Comparison of ENCODE assay signal across 4 cellular contexts in genomic region chr19:34388745-34389144, GRCh38.
TF ChIP-seq lines count a peak whose summit lies in the region.

No MANE protein-coding gene starts in this region.

TF ChIP-seq in HEK293, 187 proteins besides CTCF, POLR2A, EP300 and RAD21:
- TF ChIP-seq ZNF121 (tag by site-specific recombination; IDR thresholded peaks at IDR 0.05): peak; percentile 100

TF ChIP-seq in WTC11, 78 proteins besides CTCF, POLR2A, EP300 and RAD21:
- peak; percentile 64 for TF ChIP-seq ZNF121 (CRISPR knock-in tag; IDR thresholded peaks at IDR 0.05)
TF ChIP-seq in WTC11: peak in this region for 1; not testable (repeated sequence) for 77.

TF ChIP-seq in K562, 482 proteins besides CTCF, POLR2A, EP300 and RAD21:
- TF ChIP-seq ZNF121 (CRISPR knock-in tag; conservative IDR thresholded peaks at IDR 0.05): peak; percentile 93

TF ChIP-seq in HepG2, 621 proteins besides CTCF, POLR2A, EP300 and RAD21:
- TF ChIP-seq ZNF770 (CRISPR knock-in tag; IDR thresholded peaks at IDR 0.05): peak; percentile 32
- TF ChIP-seq ZNF121 (CRISPR knock-in tag; IDR thresholded peaks at IDR 0.05): peak; percentile 65; the same call in 1 of the 2 replicates
